In genomic region chr1:34162852-34163766, GRCh38 we compare ENCODE assay signal across 8 cellular contexts. TPM values are rescaled to one million over a fixed set of nuclear protein-coding genes. Genes with fewer than 3 reads are reported as not detected.
DNase-seq lines count a peak whose midpoint lies in the region; ATAC-seq, FAIRE-seq and TF ChIP-seq lines count a peak whose summit lies in the region.

No MANE protein-coding gene starts in this region.

- no peak for FAIRE-seq in small intestine (lab: Jason Lieb, UNC)

- peaks cover 11% of the 10 kb centered on the region for H3K27me3 Mint-ChIP-seq in HFFc6 (ENCODE audit: insufficient read depth)

- H3K4me3 Mint-ChIP-seq in HFFc6, result peak overlapping the region; percentile 92

- no peaks in the 10 kb centered on the region for H3K4me1 ChIP-seq in small intestine (ENCODE audit: control insufficient read depth in 2 of 2, insufficient read depth in 1 of 2, low read depth in 1 of 2, low read length in 1 of 2)

- WGBS in small intestine, 3 donors, result 3 to 6% (median 4%) methylated on average over 46 of the region's 46 CpGs

- no peak overlapping the region for H3K27ac ChIP-seq in small intestine (ENCODE audit: low read depth in 1 of 2, low read length in 1 of 2)

- H3K9me3 ChIP-seq in small intestine (ENCODE audit: control insufficient read depth, low read depth), result no peaks in the 10 kb centered on the region

- no peaks in the 10 kb centered on the region for H3K36me3 ChIP-seq in small intestine (ENCODE audit: control insufficient read depth in 2 of 2, insufficient read depth in 2 of 2, low read length in 2 of 2)

- TF ChIP-seq CTCF in HFFc6 (IDR thresholded peaks at IDR 0.05) (peak; percentile 80), cardiac fibroblast (IDR thresholded peaks at IDR 0.05; ENCODE audit: low read depth, low read length) (peak; percentile 48)

- H3K27ac Mint-ChIP-seq in HFFc6, result peak overlapping the region; percentile 69; the same call in 1 of the 2 replicates

- H3K4me3 ChIP-seq in cardiac fibroblast (replicated peaks in 1 of 2; ENCODE audit: low read depth in 2 of 2, low read length in 2 of 2) (peak overlapping the region; percentile 24 to 36), small intestine (ENCODE audit: low read depth in 1 of 2, low read length in 2 of 2) (no peak overlapping the region)

- peaks cover 4 to 46% of the 10 kb centered on the region in 2 donors for H3K27me3 ChIP-seq in small intestine (ENCODE audit: control insufficient read depth in 2 of 2, insufficient read depth in 2 of 2, low read length in 2 of 2)

- no peak for ATAC-seq in GM19395 (IDR thresholded peaks at IDR 0.05; ENCODE audit: unreplicated experiment)

- DNase-seq in activated CD4-positive, alpha-beta T cell treated with anti-CD3 and anti-CD28 coated beads for 48 hours, result peak; percentile 65
- no peak for DNase-seq in activated CD4-positive, alpha-beta T cell treated with anti-CD3 and anti-CD28 coated beads for 1 hour
- peak; percentile 95 for DNase-seq in HFFc6
- peak; percentile 89 for DNase-seq in NCI-H82 (lab: John Stamatoyannopoulos, UW)
- DNase-seq in cardiac fibroblast (ENCODE audit: low read depth in 2 of 2), result peak; percentile 70 to 71
- DNase-seq in iris pigment epithelial cell (ENCODE audit: low read depth), result peak; percentile 91
- peak; percentile 12 for DNase-seq in small intestine

- no peaks in the 10 kb centered on the region for H3K36me3 Mint-ChIP-seq in HFFc6 (ENCODE audit: low read depth)

- H3K4me1 Mint-ChIP-seq in HFFc6 (ENCODE audit: low read depth), result peaks cover 12% of the 10 kb centered on the region

- no peaks in the 10 kb centered on the region for H3K9me3 Mint-ChIP-seq in HFFc6

RNA-seq across cellular contexts. Expression of gene CSMD2, which starts 1.9 kb away (rescaled TPM):
- total RNA-seq in HFFc6 (2021; fragmentation: NEBNext Ultra II Directional; extraction: Animal tissue kit (Norgen Biotek cat#: 25700)), result 1 to 10 TPM in 4 of 6 experiments, under 1 TPM in 2; 0.77 to 3.2 (median 1.2) TPM
- under 1 TPM; under 0.01 to 0.54 (median 0.07) TPM for polyA plus RNA-seq in small intestine

RNA-seq across cellular contexts. Expression of gene C1orf94, which starts 13.6 kb away (rescaled TPM):
- total RNA-seq in HFFc6 (2021; fragmentation: NEBNext Ultra II Directional; extraction: Animal tissue kit (Norgen Biotek cat#: 25700)), result not detected
- not detected for polyA plus RNA-seq in small intestine

Comparison
In these comparisons a context has a peak if more than half of its experiments do, and no peak if none do; other contexts are left out.
1. H3K4me3 ChIP-seq: peak in cardiac fibroblast (2 of 2); none in small intestine (0 of 2).